ENCODE assay signal across 11 cellular contexts in the genomic region with DNA sequence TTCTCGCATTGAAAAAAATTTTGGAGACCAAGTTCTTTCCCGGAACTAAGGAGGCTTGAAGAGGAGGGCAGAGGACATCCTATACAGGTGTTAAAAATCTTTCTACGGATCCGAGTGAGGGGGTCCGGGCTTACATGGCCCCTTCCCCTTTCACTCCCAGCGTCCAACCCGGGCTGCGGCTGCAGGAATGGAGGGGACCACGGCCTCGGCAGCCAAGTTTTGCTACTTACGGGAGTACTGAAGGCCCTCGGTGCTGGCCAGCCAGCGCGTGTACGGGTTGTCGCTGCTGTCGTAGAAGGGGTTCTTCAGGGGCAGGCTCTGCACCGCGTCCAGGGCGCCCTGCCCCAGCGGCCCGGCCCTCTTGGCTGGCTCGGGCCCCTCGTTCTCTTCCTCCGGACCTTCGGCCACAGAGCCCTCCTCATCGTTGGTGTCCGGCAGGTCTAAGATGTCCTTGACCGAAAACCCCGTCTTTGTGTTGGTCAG. TPM values are rescaled to one million over a fixed set of nuclear protein-coding genes. Genes with fewer than 3 reads are reported as not detected.
DNase-seq lines count a peak whose midpoint lies in the region; ATAC-seq and TF ChIP-seq lines count a peak whose summit lies in the region.
"Had no signal": no experiment of that assay in that cellular context is flagged by ENCODE, and none has a peak within 500 bp of the region (broad histone marks: within the 10 kb centered on the region; RNA-seq: fewer than 3 reads in every experiment).

No MANE protein-coding gene starts in this region.

- no peaks in the 10 kb centered on the region for H3K79me1 ChIP-seq in IMR-90 (ENCODE audit: low read depth in 1 of 2, low read length in 2 of 2)

- no peak for TF ChIP-seq CTCF in IMR-90 (conservative IDR thresholded peaks at IDR 0.05; ENCODE audit: low read depth, low read length)

- no TSS peak for BruUV-seq in IMR-90 (replicated peaks; lab: Mats Ljungman, UMichigan)

- H3K56ac ChIP-seq in IMR-90 (ENCODE audit: extremely low read depth, insufficient read depth, low read length), result no peak overlapping the region

- H3K9ac ChIP-seq in IMR-90 (ENCODE audit: low read depth, low read length) (no peak overlapping the region), rectal smooth muscle tissue (ENCODE audit: low read length) (no peak overlapping the region)

- no peak overlapping the region for H2AK5ac ChIP-seq in IMR-90 (ENCODE audit: low read depth, low read length)

- H4K5ac ChIP-seq in IMR-90 (ENCODE audit: low read depth, low read length), result no peak overlapping the region

- intact Hi-C loops in IMR-90 (cut with micrococcal nuclease), result no loop called here

- DNase-seq in Daoy (ENCODE audit: low read depth) (peak; percentile 40), IMR-90 (no peak), HK-2 (ENCODE audit: unreplicated experiment) (no peak), NCI-H446 treated with DMSO at 0.1 percent for 48 hours (lab: John Stamatoyannopoulos, UW) (no peak)
- DNase-seq in effector memory CD4-positive, alpha-beta T cell, result no peak
- no peak for DNase-seq in stimulated activated naive CD4-positive, alpha-beta T cell treated with Interleukin-2 at 50 U/mL for 16 hours (lab: John Stamatoyannopoulos, UW)
- DNase-seq in activated effector memory CD4-positive, alpha-beta T cell treated with anti-CD3 and anti-CD28 coated beads, Interleukin-2, amount 50 U/mL, for 16 hours, result no peak
- DNase-seq: NCI-H1092 had no signal

- H3K36me3 ChIP-seq in IMR-90 (ENCODE audit: control insufficient read depth, insufficient read depth, low read length) (no peaks in the 10 kb centered on the region), rectal smooth muscle tissue (ENCODE audit: control insufficient read depth, insufficient read depth, low read length) (no peaks in the 10 kb centered on the region)
- H3K36me3 ChIP-seq in effector memory CD4-positive, alpha-beta T cell (ENCODE audit: control insufficient read depth, insufficient read depth, low read length), result no peaks in the 10 kb centered on the region
- H3K36me3 ChIP-seq: cardiac muscle cell had no signal

- no peak overlapping the region for H2BK20ac ChIP-seq in IMR-90 (ENCODE audit: low read depth, low read length)

- no peaks in the 10 kb centered on the region for H3K9me1 ChIP-seq in IMR-90 (ENCODE audit: insufficient read depth, low read length)

- no peak overlapping the region for H4K8ac ChIP-seq in IMR-90 (ENCODE audit: low read depth in 2 of 2, low read length in 2 of 2)

- H2BK5ac ChIP-seq in IMR-90 (ENCODE audit: low read depth, low read length, poor library complexity, severe bottlenecking), result no peak overlapping the region

- CTCF ChIA-PET in IMR-90 (lab: Yijun Ruan, JAX), result no interaction called here

- H2BK120ac ChIP-seq in IMR-90 (ENCODE audit: low read depth, low read length), result no peak overlapping the region

- TF ChIP-seq RAD21 in IMR-90 (IDR thresholded peaks at IDR 0.05; ENCODE audit: low read length), result no peak

- in situ Hi-C loops in IMR-90 (cut with MboI; ENCODE audit: low sequenced_read_pairs), result no loop called here

- H3K4me2 ChIP-seq in IMR-90 (ENCODE audit: low read depth, low read length), result no peak overlapping the region; the same call in 1 of the 2 replicates

- peak overlapping the region; percentile 61 for H2AFZ ChIP-seq in IMR-90 (replicated peaks; ENCODE audit: low read length, poor library complexity)

- H3K14ac ChIP-seq in IMR-90 (replicated peaks; ENCODE audit: low read depth, low read length), result no peak overlapping the region

- no peak for ATAC-seq in IMR-90 (ENCODE audit: low read depth)
- ATAC-seq: activated CD4-positive, CD25-positive, alpha-beta regulatory T cell treated with anti-CD3 and anti-CD28 coated beads, Interleukin-2, amount 50 U/mL, for 24 hours had no signal

- peaks cover 3% of the 10 kb centered on the region; the same call in 1 of the 2 replicates for H3K4me1 ChIP-seq in IMR-90 (ENCODE audit: control insufficient read depth, insufficient read depth, low read length)
- H3K4me1 ChIP-seq in effector memory CD4-positive, alpha-beta T cell (ENCODE audit: control insufficient read depth, insufficient read depth, low read length, poor library complexity, severe bottlenecking), result peaks cover 59% of the 10 kb centered on the region
- peaks cover 2% of the 10 kb centered on the region for H3K4me1 ChIP-seq in rectal smooth muscle tissue (ENCODE audit: control insufficient read depth, insufficient read depth, low read length)

- WGBS in IMR-90 (ENCODE audit: extremely low coverage in 2 of 2, insufficient read length in 1 of 2), 2 experiments, result 5% methylated on average over 17 of the region's 30 CpGs; no CpG with 5 or more reads in 1 of the 2 experiments

- no peak overlapping the region for H3K27ac ChIP-seq in IMR-90 (ENCODE audit: insufficient read depth, low read length)
- H3K27ac ChIP-seq in effector memory CD4-positive, alpha-beta T cell (ENCODE audit: insufficient read depth, low read length, poor library complexity, severe bottlenecking), result no peak overlapping the region
- H3K27ac ChIP-seq in rectal smooth muscle tissue (ENCODE audit: low read depth, low read length), result no peak overlapping the region
- H3K27ac ChIP-seq: cardiac muscle cell had no signal

- H3K18ac ChIP-seq in IMR-90 (ENCODE audit: low read depth, low read length), result no peak overlapping the region

- dilution Hi-C loops in IMR-90 (cut with HindIII; ENCODE audit: low sequenced_read_pairs, unreplicated experiment), result no loop called here

- H3K9me3 ChIP-seq in IMR-90 (ENCODE audit: control insufficient read depth, insufficient read depth, low read length), result 0 out of 2 replicates have a peak, but pooled peaks cover 2% of the 10 kb centered on the region
- no peaks in the 10 kb centered on the region for H3K9me3 ChIP-seq in effector memory CD4-positive, alpha-beta T cell (ENCODE audit: control insufficient read depth, low read length)

- H2AK9ac ChIP-seq in IMR-90 (replicated peaks; ENCODE audit: low read depth, low read length, poor library complexity), result no peak overlapping the region

- TF ChIP-seq POLR2A in IMR-90 (IDR thresholded peaks at IDR 0.05; ENCODE audit: low read depth, low read length), result no peak

- H4K20me1 ChIP-seq in IMR-90 (ENCODE audit: insufficient read depth, low read length), result no peaks in the 10 kb centered on the region

- H3K23ac ChIP-seq in IMR-90 (ENCODE audit: low read depth, low read length), result no peak overlapping the region

- no peak overlapping the region for H3K4me3 ChIP-seq in IMR-90 (ENCODE audit: insufficient read depth, low read depth, low read length)
- H3K4me3 ChIP-seq in effector memory CD4-positive, alpha-beta T cell (ENCODE audit: insufficient read depth, low read depth, low read length, poor library complexity, severe bottlenecking), result peak overlapping the region; percentile 8
- H3K4me3 ChIP-seq in rectal smooth muscle tissue (ENCODE audit: low read length), result peak overlapping the region; percentile 32
- H3K4me3 ChIP-seq: cardiac muscle cell had no signal

- H4K91ac ChIP-seq in IMR-90 (ENCODE audit: insufficient read depth, low read depth, low read length), result no peak overlapping the region

- no peak overlapping the region for H3K4ac ChIP-seq in IMR-90 (ENCODE audit: low read depth, low read length)

- H2BK15ac ChIP-seq in IMR-90 (ENCODE audit: low read depth, low read length), result no peak overlapping the region

- H3K27me3 ChIP-seq in IMR-90 (ENCODE audit: control insufficient read depth, insufficient read depth, low read length) (peaks cover 92% of the 10 kb centered on the region), rectal smooth muscle tissue (ENCODE audit: control insufficient read depth, insufficient read depth, low read length) (peaks cover 47% of the 10 kb centered on the region)
- H3K27me3 ChIP-seq in effector memory CD4-positive, alpha-beta T cell (replicated peaks; ENCODE audit: control insufficient read depth, insufficient read depth, low read length, poor library complexity, severe bottlenecking), result peaks cover 90% of the 10 kb centered on the region

- POLR2A ChIA-PET in IMR-90 (lab: Charles Lee; ENCODE audit: unreplicated experiment), result no interaction called here

TF ChIP-seq in IMR-90, 13 proteins besides CTCF, POLR2A, EP300 and RAD21:
- TF ChIP-seq SMC3 (IDR thresholded peaks at IDR 0.05; ENCODE audit: low read depth, low read length), result no peak

RNA-seq across cellular contexts. Expression of a gene that starts 0.6 kb away (rescaled TPM):
- 1.4 and 3.7 TPM in 2 replicates for total RNA-seq in Daoy (2014; rRNA removed; shearing (Covaris generic))
- total RNA-seq in IMR-90 (2012; rRNA removed), result not detected in 2 replicates
- polyA plus RNA-seq in IMR-90 (2012; rRNA removed), result not detected in 2 replicates
- polyA plus RNA-seq in IMR-90 (2012; cell fraction: cytosol; rRNA removed), result not detected in 2 replicates
- polyA plus RNA-seq in IMR-90 (2012; cell fraction: nucleus; rRNA removed; ENCODE audit: low replicate concordance), result not detected in 2 replicates
- total RNA-seq: cardiac muscle cell had no signal
- polyA plus RNA-seq: cardiac muscle cell had no signal
